Comparison of ENCODE assay signal across 9 cellular contexts in the genomic region with DNA sequence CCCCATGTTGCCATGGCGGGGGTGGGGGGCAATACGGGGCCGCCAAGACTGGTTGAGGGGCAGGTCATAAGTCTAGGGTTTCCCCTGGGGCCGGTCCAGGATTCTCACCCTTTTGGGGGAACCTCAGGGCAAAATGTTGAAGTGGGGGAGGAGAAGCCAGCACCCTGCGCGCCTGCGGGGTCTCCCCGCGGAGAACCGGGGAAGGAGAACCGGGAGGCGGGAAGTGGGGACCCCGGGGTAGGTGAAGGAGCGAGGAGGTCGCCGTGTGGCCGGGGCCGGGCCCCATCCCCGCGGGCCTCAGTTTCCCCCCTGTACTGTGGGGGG. TPM values are rescaled to one million over a fixed set of nuclear protein-coding genes. Genes with fewer than 3 reads are reported as not detected.
DNase-seq lines count a peak whose midpoint lies in the region; ATAC-seq and TF ChIP-seq lines count a peak whose summit lies in the region.
"Had no signal": no experiment of that assay in that cellular context is flagged by ENCODE, and none has a peak within 500 bp of the region (broad histone marks: within the 10 kb centered on the region; RNA-seq: fewer than 3 reads in every experiment).

No MANE protein-coding gene starts in this region.

- peak overlapping the region; percentile 36 for H3K4me3 Mint-ChIP-seq in activated T-cell treated with anti-CD3 and anti-CD28 coated beads, Interleukin-2, amount 50 U/mL, for 4 hours
- H3K4me3 Mint-ChIP-seq in mesothelial cell of epicardium = peak overlapping the region; percentile 83

- H3K27me3 ChIP-seq in tibial nerve = no peaks in the 10 kb centered on the region
- peaks cover 7% of the 10 kb centered on the region for H3K27me3 ChIP-seq in foreskin keratinocyte

- peaks cover 6% of the 10 kb centered on the region for H3K4me1 Mint-ChIP-seq in activated T-cell treated with anti-CD3 and anti-CD28 coated beads, Interleukin-2, amount 50 U/mL, for 4 hours (ENCODE audit: low read depth)
- peaks cover 38% of the 10 kb centered on the region for H3K4me1 Mint-ChIP-seq in mesothelial cell of epicardium

- no peak for TF ChIP-seq EP300 in tibial nerve (IDR thresholded peaks at IDR 0.05)

- no peak for TF ChIP-seq POLR2A in tibial nerve (IDR thresholded peaks at IDR 0.05)

- no peaks in the 10 kb centered on the region for H3K9me3 Mint-ChIP-seq in activated T-cell treated with anti-CD3 and anti-CD28 coated beads, Interleukin-2, amount 50 U/mL, for 4 hours
- H3K9me3 Mint-ChIP-seq in mesothelial cell of epicardium = no peaks in the 10 kb centered on the region

- peak overlapping the region; percentile 77 for H3K27ac Mint-ChIP-seq in mesothelial cell of epicardium

- H3K4me3 ChIP-seq in coronary artery (peak overlapping the region; percentile 90), tibial nerve (peak overlapping the region; percentile 16 to 92 (median 57))

- no peak for ATAC-seq in activated T-cell treated with anti-CD3 and anti-CD28 coated beads, Interleukin-2, amount 50 U/mL, for 4 hours
- ATAC-seq in GM19452 (IDR thresholded peaks at IDR 0.05; ENCODE audit: unreplicated experiment) = no peak
- no peak for ATAC-seq in GM21390 (IDR thresholded peaks at IDR 0.05; ENCODE audit: unreplicated experiment)
- no peak for ATAC-seq in foreskin keratinocyte

- H3K27me3 Mint-ChIP-seq in activated T-cell treated with anti-CD3 and anti-CD28 coated beads, Interleukin-2, amount 50 U/mL, for 4 hours (ENCODE audit: low read depth) = peaks cover 50% of the 10 kb centered on the region
- H3K27me3 Mint-ChIP-seq in mesothelial cell of epicardium (ENCODE audit: low read depth) = no peaks in the 10 kb centered on the region

- no peaks in the 10 kb centered on the region for H3K36me3 ChIP-seq in tibial nerve

- H3K27ac ChIP-seq in coronary artery = peak overlapping the region; percentile 98 to 100
- peak overlapping the region; percentile 82 to 97 (median 90) for H3K27ac ChIP-seq in tibial nerve
- no peak overlapping the region for H3K27ac ChIP-seq in foreskin keratinocyte

- no peaks in the 10 kb centered on the region for H3K9me3 ChIP-seq in tibial nerve

- H3K36me3 Mint-ChIP-seq in activated T-cell treated with anti-CD3 and anti-CD28 coated beads, Interleukin-2, amount 50 U/mL, for 4 hours (ENCODE audit: insufficient read depth) = no peaks in the 10 kb centered on the region
- no peaks in the 10 kb centered on the region for H3K36me3 Mint-ChIP-seq in mesothelial cell of epicardium

- peaks cover 0 to 43% (median 14%) of the 10 kb centered on the region in 4 donors for H3K4me1 ChIP-seq in tibial nerve
- no peaks in the 10 kb centered on the region for H3K4me1 ChIP-seq in foreskin keratinocyte

- DNase-seq in activated T-cell treated with anti-CD3 and anti-CD28 coated beads, Interleukin-2, amount 50 U/mL, for 4 hours = no peak
- DNase-seq in activated T-cell treated with anti-CD3 and anti-CD28 coated beads for 4 hours (no peak), coronary artery (ENCODE audit: low spot score) (no peak), mesothelial cell of epicardium (ENCODE audit: low spot score in 2 of 2, unreplicated experiment in 2 of 2) (peak in 1 of 2 experiments; percentile 50), tibial nerve (ENCODE audit: low spot score in 2 of 2) (no peak), foreskin keratinocyte (no peak)
- DNase-seq: stimulated activated naive CD4-positive, alpha-beta T cell had no signal

- TF ChIP-seq CTCF in coronary artery (IDR thresholded peaks at IDR 0.05) (no peak), mesothelial cell of epicardium (IDR thresholded peaks at IDR 0.05; ENCODE audit: unreplicated experiment) (no peak), tibial nerve (IDR thresholded peaks at IDR 0.05) (no peak), foreskin keratinocyte (conservative IDR thresholded peaks at IDR 0.05) (no peak)

- 4 to 6% methylated on average over 14 to 20 of the region's 20 CpGs for WGBS in tibial nerve, 2 donors

RNA-seq across cellular contexts. Expression of a gene that starts 0.3 kb away (rescaled TPM):
- total RNA-seq in activated T-cell treated with anti-CD3 and anti-CD28 coated beads, Interleukin-2, amount 50 U/mL, for 4 hours = under 1 TPM in 2 of 3 donors, not detected in 1; 0.08 to 0.24 TPM
- total RNA-seq in mesothelial cell of epicardium = 31.3 to 33.1 TPM (median 32.6 TPM) in 3 replicates
- total RNA-seq in tibial nerve = 10 to 100 TPM; 38.5 to 73.8 (median 41.7) TPM
- 4.7 and 6.3 TPM in 2 replicates for total RNA-seq in foreskin keratinocyte
- 2.5 and 3.4 TPM in 2 replicates for polyA plus RNA-seq in foreskin keratinocyte
